ENCODE assay signal across 19 cellular contexts in genomic region chr11:70174846-70175764, GRCh38. TPM values are rescaled to one million over a fixed set of nuclear protein-coding genes. Genes with fewer than 3 reads are reported as not detected.
DNase-seq lines count a peak whose midpoint lies in the region; FAIRE-seq and TF ChIP-seq lines count a peak whose summit lies in the region.
"Had no signal": no experiment of that assay in that cellular context is flagged by ENCODE, and none has a peak within 500 bp of the region (broad histone marks: within the 10 kb centered on the region; RNA-seq: fewer than 3 reads in every experiment).

No MANE protein-coding gene starts in this region.

- no peaks in the 10 kb centered on the region for H3K4me1 ChIP-seq in endodermal cell (ENCODE audit: control insufficient read depth, insufficient read depth, low read length)
- peaks cover 8% of the 10 kb centered on the region for H3K4me1 ChIP-seq in thymus (ENCODE audit: control insufficient read depth, insufficient read depth, low read length)
- H3K4me1 ChIP-seq in sigmoid colon: no peaks in the 10 kb centered on the region
- H3K4me1 ChIP-seq: body of pancreas, HAP-1, heart right ventricle had no signal

- TF ChIP-seq EP300 in sigmoid colon (IDR thresholded peaks at IDR 0.05): no peak

- H3K27ac ChIP-seq in endodermal cell (ENCODE audit: low read depth, low read length) (no peak overlapping the region), thymus (ENCODE audit: low read depth) (peak overlapping the region; percentile 55), sigmoid colon (no peak overlapping the region)
- H3K27ac ChIP-seq: body of pancreas, heart right ventricle had no signal

- DNase-seq in NCI-H82 (lab: John Stamatoyannopoulos, UW): peak; percentile 14
- no peak for DNase-seq in NCI-H82 treated with DMSO at 0.1 percent for 48 hours (lab: John Stamatoyannopoulos, UW; ENCODE audit: unreplicated experiment)
- DNase-seq in NCI-H1092 treated with DMSO at 0.1 percent for 48 hours (lab: John Stamatoyannopoulos, UW): peak; percentile 76
- peak; percentile 79 for DNase-seq in endodermal cell
- no peak for DNase-seq in sigmoid colon
- no peak for DNase-seq in immature natural killer cell
- no peak for DNase-seq in D721Med (ENCODE audit: insufficient read length, low spot score)
- DNase-seq: activated CD4-positive, alpha-beta T cell treated with anti-CD3 and anti-CD28 coated beads for 48 hours; body of pancreas; Calu3; heart right ventricle; islet precursor cell; mesendoderm; NCI-H446; substantia nigra; T1000 had no signal

- no peaks in the 10 kb centered on the region for H3K36me3 Mint-ChIP-seq in endodermal cell (ENCODE audit: low read depth)
- no peaks in the 10 kb centered on the region for H3K36me3 Mint-ChIP-seq in immature natural killer cell
- H3K36me3 Mint-ChIP-seq: activated naive CD4-positive, alpha-beta T cell treated with anti-CD3 and anti-CD28 coated beads, Interleukin-2, amount 50 U/mL, for 72 hours had no signal

- no peaks in the 10 kb centered on the region for H3K9me3 Mint-ChIP-seq in endodermal cell
- H3K9me3 Mint-ChIP-seq in immature natural killer cell: no peaks in the 10 kb centered on the region
- H3K9me3 Mint-ChIP-seq: activated naive CD4-positive, alpha-beta T cell treated with anti-CD3 and anti-CD28 coated beads, Interleukin-2, amount 50 U/mL, for 72 hours had no signal

- H3K4me3 ChIP-seq in endodermal cell (ENCODE audit: low read length) (no peak overlapping the region), thymus (ENCODE audit: low read length) (no peak overlapping the region), sigmoid colon (no peak overlapping the region)
- H3K4me3 ChIP-seq: body of pancreas, HAP-1, heart right ventricle had no signal

- intact Hi-C loops in sigmoid colon (cut with DNase I): no loop called here

- H3K9me3 ChIP-seq in endodermal cell (ENCODE audit: control insufficient read depth, low read length) (no peaks in the 10 kb centered on the region), thymus (ENCODE audit: control insufficient read depth) (no peaks in the 10 kb centered on the region), sigmoid colon (no peaks in the 10 kb centered on the region)
- H3K9me3 ChIP-seq: body of pancreas, HAP-1, heart right ventricle had no signal

- no peaks in the 10 kb centered on the region for H3K36me3 ChIP-seq in endodermal cell (ENCODE audit: control insufficient read depth, insufficient read depth, low read length)
- no peaks in the 10 kb centered on the region for H3K36me3 ChIP-seq in thymus (ENCODE audit: control insufficient read depth, insufficient read depth)
- no peaks in the 10 kb centered on the region for H3K36me3 ChIP-seq in sigmoid colon
- H3K36me3 ChIP-seq: HAP-1 had no signal

- H3K4me3 Mint-ChIP-seq in endodermal cell (no peak overlapping the region), immature natural killer cell (no peak overlapping the region)

- H3K27me3 Mint-ChIP-seq in endodermal cell (ENCODE audit: insufficient read depth) (no peaks in the 10 kb centered on the region), immature natural killer cell (ENCODE audit: low read depth in 3 of 3) (peaks cover 0 to 5% (median 3%) of the 10 kb centered on the region in 3 donors)

- H3K27ac Mint-ChIP-seq in endodermal cell (peak overlapping the region; percentile 74), immature natural killer cell (no peak overlapping the region)
- H3K27ac Mint-ChIP-seq: activated naive CD4-positive, alpha-beta T cell treated with anti-CD3 and anti-CD28 coated beads, Interleukin-2, amount 50 U/mL, for 72 hours had no signal

- no peak overlapping the region for H3K9ac ChIP-seq in endodermal cell (ENCODE audit: extremely low read depth, low read length, poor library complexity, severe bottlenecking)

- TF ChIP-seq POLR2A in sigmoid colon (IDR thresholded peaks at IDR 0.05): no peak

- peaks cover 11% of the 10 kb centered on the region for H3K4me1 Mint-ChIP-seq in endodermal cell
- H3K4me1 Mint-ChIP-seq in immature natural killer cell: no peaks in the 10 kb centered on the region

- H3K27me3 ChIP-seq in endodermal cell (ENCODE audit: control insufficient read depth, insufficient read depth, low read length, poor library complexity, severe bottlenecking): no peaks in the 10 kb centered on the region
- no peaks in the 10 kb centered on the region for H3K27me3 ChIP-seq in thymus (ENCODE audit: control insufficient read depth, insufficient read depth)
- H3K27me3 ChIP-seq in sigmoid colon: no peaks in the 10 kb centered on the region
- H3K27me3 ChIP-seq: body of pancreas, heart right ventricle had no signal

- TF ChIP-seq CTCF in endodermal cell (conservative IDR thresholded peaks at IDR 0.05) (no peak), sigmoid colon (IDR thresholded peaks at IDR 0.05) (no peak), D721Med (IDR thresholded peaks at IDR 0.05; ENCODE audit: insufficient read depth, missing control alignments) (no peak)

- WGBS in endodermal cell (ENCODE audit: insufficient coverage in 1 of 2, insufficient read length in 1 of 2), 2 experiments: 79 to 86% methylated on average over 24 to 26 of the region's 26 CpGs
- 71% methylated on average over 26 of the region's 26 CpGs for WGBS in thymus
- WGBS in sigmoid colon, 2 donors: 79 to 80% methylated on average over 26 of the region's 26 CpGs

- FAIRE-seq in D721Med (lab: Jason Lieb, UNC): no peak

RNA-seq across cellular contexts. Expression of gene FADD, which starts 28.0 kb away (rescaled TPM):
- total RNA-seq in endodermal cell (10 to 100 TPM; 50.6 to 53.1 TPM), sigmoid colon (10 to 100 TPM; 11.5 to 24.1 (median 14.6) TPM)
- 24.4 TPM for polyA plus RNA-seq in endodermal cell (2013, experiment 1 of 2)
- polyA plus RNA-seq in endodermal cell (2013, experiment 2 of 2): 22.4 TPM
- polyA plus RNA-seq in thymus (19.4 TPM), sigmoid colon (10 to 100 TPM; 20.4 to 35.5 (median 25.4) TPM), immature natural killer cell (10 to 100 TPM in 2 of 3 donors, 1 to 10 TPM in 1; 9.6 to 21.5 (median 12.6) TPM)

Comparison
In these comparisons a context has a peak if more than half of its experiments do, and no peak if none do; other contexts are left out.
1. DNase-seq: peak in NCI-H82 (single experiment), NCI-H1092 treated with DMSO at 0.1 percent for 48 hours (single experiment) and endodermal cell (single experiment); none in NCI-H82 treated with DMSO at 0.1 percent for 48 hours (single experiment), sigmoid colon (single experiment), immature natural killer cell (0 of 3) and D721Med (single experiment).